ENCODE assay signal across 20 cellular contexts in genomic region chr1:43309626-43310025, GRCh38. TPM values are rescaled to one million over a fixed set of nuclear protein-coding genes. Genes with fewer than 3 reads are reported as not detected.
A peak's percentile ranks its signal among the peaks of the same experiment; 100 is the strongest.
DNase-seq lines count a peak whose midpoint lies in the region; ATAC-seq and TF ChIP-seq lines count a peak whose summit lies in the region.
"Had no signal": no experiment of that assay in that cellular context is flagged by ENCODE, and none has a peak within 500 bp of the region (broad histone marks: within the 10 kb centered on the region; RNA-seq: fewer than 3 reads in every experiment).

No MANE protein-coding gene starts in this region.

- no peaks in the 10 kb centered on the region for H3K36me3 ChIP-seq in SK-N-SH (replicated peaks in 1 of 2; ENCODE audit: control insufficient read depth in 1 of 2, insufficient read depth in 2 of 2, low read length in 1 of 2)
- H3K36me3 ChIP-seq in RWPE2 (ENCODE audit: low read depth): no peaks in the 10 kb centered on the region
- H3K36me3 ChIP-seq in neuronal stem cell (replicated peaks in 1 of 2; ENCODE audit: control insufficient read depth in 2 of 2, insufficient read depth in 2 of 2, low read length in 2 of 2): no peaks in the 10 kb centered on the region
- no peaks in the 10 kb centered on the region for H3K36me3 ChIP-seq in effector memory CD4-positive, alpha-beta T cell (ENCODE audit: control insufficient read depth, insufficient read depth, low read length)
- no peaks in the 10 kb centered on the region for H3K36me3 ChIP-seq in suprapubic skin
- H3K36me3 ChIP-seq: HAP-1 had no signal

- no peak for TF ChIP-seq RAD21 in SK-N-SH (IDR thresholded peaks at IDR 0.05; ENCODE audit: low read length)

- H2BK15ac ChIP-seq in neuronal stem cell (ENCODE audit: low read length): peak overlapping the region; percentile 80

- TF ChIP-seq CTCF in SK-N-SH (IDR thresholded peaks at IDR 0.05): no peak
- TF ChIP-seq CTCF in RWPE2 (IDR thresholded peaks at IDR 0.05; ENCODE audit: poor library complexity, severe bottlenecking): no peak
- no peak for TF ChIP-seq CTCF in suprapubic skin (IDR thresholded peaks at IDR 0.05)

- H3K79me1 ChIP-seq in neuronal stem cell (ENCODE audit: low read depth, low read length): no peaks in the 10 kb centered on the region

- H3K4me3 ChIP-seq in SK-N-SH (ENCODE audit: low read depth in 2 of 2, low read length in 1 of 2) (no peak overlapping the region), RWPE2 (ENCODE audit: severe bottlenecking) (no peak overlapping the region), neuronal stem cell (ENCODE audit: low read length in 2 of 2) (no peak overlapping the region), suprapubic skin (no peak overlapping the region)
- no peak overlapping the region for H3K4me3 ChIP-seq in effector memory CD4-positive, alpha-beta T cell (ENCODE audit: insufficient read depth, low read depth, low read length, poor library complexity, severe bottlenecking)
- H3K4me3 ChIP-seq: BLaER1 treated with 17β-estradiol and CSF1 and Interleukin-3, amounts not matched to agents 10 nM and 100 nM; HAP-1 had no signal

- no peak overlapping the region for H4K91ac ChIP-seq in neuronal stem cell (ENCODE audit: low read depth, low read length, poor library complexity)

- no peak overlapping the region for H2BK120ac ChIP-seq in neuronal stem cell (ENCODE audit: low read depth, low read length)

- ATAC-seq in SK-N-SH treated with all-trans-retinoic acid at 6 μM for 48 hours: peak; percentile 59
- ATAC-seq in RWPE2 (ENCODE audit: low read depth): peak; percentile 69; the same call in 2 of the 3 replicates
- ATAC-seq in left lobe of liver: no peak
- ATAC-seq: Panc1 had no signal

- H3K9ac ChIP-seq in SK-N-SH (no peak overlapping the region), neuronal stem cell (ENCODE audit: low read depth, low read length, poor library complexity) (no peak overlapping the region)
- H3K9ac ChIP-seq: BLaER1 treated with 17β-estradiol and CSF1 and Interleukin-3, amounts not matched to agents 10 nM and 100 nM had no signal

- H3K4me2 ChIP-seq in SK-N-SH (no peak overlapping the region), neuronal stem cell (ENCODE audit: insufficient read depth, low read length, poor library complexity, severe bottlenecking) (no peak overlapping the region)
- H3K4me2 ChIP-seq: BLaER1 treated with 17β-estradiol and CSF1 and Interleukin-3, amounts not matched to agents 10 nM and 100 nM had no signal

- DNase-seq in SK-N-SH (no peak), RWPE2 (ENCODE audit: low spot score) (no peak), neuronal stem cell (ENCODE audit: low spot score) (no peak), suprapubic skin (ENCODE audit: low spot score in 2 of 2) (no peak), SIG-M5 treated with dmso at 0.1 percent for 504 hours (lab: John Stamatoyannopoulos, UW; ENCODE audit: unreplicated experiment) (no peak), left lobe of liver (ENCODE audit: low spot score) (no peak)
- DNase-seq in effector memory CD4-positive, alpha-beta T cell: no peak
- DNase-seq: KG1, NCI-H1105 treated with DMSO at 0.1 percent for 48 hours, NCI-H187, NCI-H446 treated with DMSO at 0.1 percent for 48 hours, NCI-H774, SHP77, SW 1271 had no signal

- POLR2A ChIA-PET in SK-N-SH (lab: Yijun Ruan, JAX): no interaction called here

- no peak overlapping the region for H2BK12ac ChIP-seq in neuronal stem cell (ENCODE audit: low read length)

- no peaks in the 10 kb centered on the region for H3K9me2 ChIP-seq in SK-N-SH

- no peak overlapping the region for H3K14ac ChIP-seq in neuronal stem cell (ENCODE audit: low read length)

- no peak for TF ChIP-seq POLR2A in suprapubic skin (IDR thresholded peaks at IDR 0.05)

- H3K9me3 ChIP-seq in SK-N-SH: no peaks in the 10 kb centered on the region
- H3K9me3 ChIP-seq in RWPE2 (ENCODE audit: severe bottlenecking): no peaks in the 10 kb centered on the region
- H3K9me3 ChIP-seq in neuronal stem cell (replicated peaks in 1 of 2; ENCODE audit: control insufficient read depth in 2 of 2, insufficient read depth in 1 of 2, low read depth in 1 of 2, low read length in 2 of 2): no peaks in the 10 kb centered on the region
- H3K9me3 ChIP-seq in effector memory CD4-positive, alpha-beta T cell (ENCODE audit: control insufficient read depth, low read length): no peaks in the 10 kb centered on the region
- no peaks in the 10 kb centered on the region for H3K9me3 ChIP-seq in suprapubic skin
- H3K9me3 ChIP-seq: BLaER1 treated with 17β-estradiol and CSF1 and Interleukin-3, amounts not matched to agents 10 nM and 100 nM; HAP-1 had no signal

- WGBS in SK-N-SH (ENCODE audit: low lambda C conversion rate): 33% methylated on average over 4 of the region's 5 CpGs
- no CpG with 5 or more reads among the region's 5 CpGs for WGBS in neuronal stem cell (ENCODE audit: extremely low coverage in 2 of 2, insufficient read length in 2 of 2, insufficient replicate concordance in 1 of 2), 2 donors
- WGBS in suprapubic skin: 77% methylated on average over 4 of the region's 5 CpGs

- H3K27ac ChIP-seq in SK-N-SH (ENCODE audit: low read depth in 2 of 2, low read length in 1 of 2) (no peak overlapping the region), RWPE2 (ENCODE audit: poor library complexity, severe bottlenecking) (no peak overlapping the region), neuronal stem cell (replicated peaks; ENCODE audit: low read length) (no peak overlapping the region), suprapubic skin (no peak overlapping the region)
- no peak overlapping the region for H3K27ac ChIP-seq in effector memory CD4-positive, alpha-beta T cell (ENCODE audit: insufficient read depth, low read length, poor library complexity, severe bottlenecking)
- H3K27ac ChIP-seq: 22Rv1; BLaER1 treated with 17β-estradiol and CSF1 and Interleukin-3, amounts not matched to agents 10 nM and 100 nM; HL-60 had no signal

- no peak overlapping the region for H2AFZ ChIP-seq in SK-N-SH (ENCODE audit: low read depth)
- no peak overlapping the region for H2AFZ ChIP-seq in neuronal stem cell (ENCODE audit: low read length)

- no peaks in the 10 kb centered on the region for H3K27me3 ChIP-seq in SK-N-SH (ENCODE audit: insufficient read depth)
- H3K27me3 ChIP-seq in RWPE2 (ENCODE audit: insufficient read depth, poor library complexity, severe bottlenecking): no peaks in the 10 kb centered on the region
- no peaks in the 10 kb centered on the region for H3K27me3 ChIP-seq in neuronal stem cell (ENCODE audit: control insufficient read depth in 3 of 3, insufficient read depth in 3 of 3, low read depth in 1 of 3, low read length in 3 of 3)
- H3K27me3 ChIP-seq in effector memory CD4-positive, alpha-beta T cell (replicated peaks; ENCODE audit: control insufficient read depth, insufficient read depth, low read length, poor library complexity, severe bottlenecking): no peaks in the 10 kb centered on the region
- no peaks in the 10 kb centered on the region for H3K27me3 ChIP-seq in suprapubic skin
- H3K27me3 ChIP-seq: BLaER1 treated with 17β-estradiol and CSF1 and Interleukin-3, amounts not matched to agents 10 nM and 100 nM had no signal

- H2AK5ac ChIP-seq in neuronal stem cell (ENCODE audit: low read depth, low read length): no peak overlapping the region

- no peak overlapping the region for H3K18ac ChIP-seq in neuronal stem cell (ENCODE audit: low read length)

- H4K20me1 ChIP-seq in SK-N-SH (ENCODE audit: insufficient read depth): no peaks in the 10 kb centered on the region
- H4K20me1 ChIP-seq: BLaER1 treated with 17β-estradiol and CSF1 and Interleukin-3, amounts not matched to agents 10 nM and 100 nM had no signal

- H3K4me1 ChIP-seq in SK-N-SH (ENCODE audit: control insufficient read depth in 1 of 2, insufficient read depth in 2 of 2, low read depth in 1 of 2, low read length in 1 of 2) (no peaks in the 10 kb centered on the region), RWPE2 (ENCODE audit: insufficient read depth, poor library complexity, severe bottlenecking) (no peaks in the 10 kb centered on the region), neuronal stem cell (ENCODE audit: control insufficient read depth in 2 of 2, insufficient read depth in 1 of 2, low read depth in 1 of 2, low read length in 2 of 2) (no peaks in the 10 kb centered on the region), suprapubic skin (no peaks in the 10 kb centered on the region)
- no peaks in the 10 kb centered on the region for H3K4me1 ChIP-seq in effector memory CD4-positive, alpha-beta T cell (ENCODE audit: control insufficient read depth, insufficient read depth, low read length, poor library complexity, severe bottlenecking)
- H3K4me1 ChIP-seq: HAP-1 had no signal

- H3K4ac ChIP-seq in neuronal stem cell (ENCODE audit: low read length): no peak overlapping the region

- no peaks in the 10 kb centered on the region for H3K79me2 ChIP-seq in SK-N-SH (ENCODE audit: insufficient read depth)

- CTCF ChIA-PET in SK-N-SH (lab: Yijun Ruan, JAX): interaction anchor here (1.0 kb wide), 1 partner anchor 83 kb away, joined by 3 read pairs; no protein-coding TSS in a partner anchor

- H3K23ac ChIP-seq in neuronal stem cell (ENCODE audit: low read depth, low read length, poor library complexity): peak overlapping the region; percentile 40

- no peak overlapping the region for H4K8ac ChIP-seq in neuronal stem cell (ENCODE audit: low read depth, low read length)

- H2BK5ac ChIP-seq in neuronal stem cell (ENCODE audit: low read length): no peak overlapping the region

- no peak for TF ChIP-seq EP300 in SK-N-SH (IDR thresholded peaks at IDR 0.05; ENCODE audit: borderline replicate concordance in 1 of 2, low read depth in 1 of 2, low read length in 1 of 2)
- TF ChIP-seq EP300 in suprapubic skin (IDR thresholded peaks at IDR 0.05): no peak

- H3F3A ChIP-seq in SK-N-SH (replicated peaks; ENCODE audit: insufficient read depth): no peaks in the 10 kb centered on the region

RNA-seq across cellular contexts. Expression of gene TIE1, which starts 8.8 kb away (rescaled TPM):
- 0.81 and 1.6 TPM in 2 replicates for polyA plus RNA-seq in SK-N-SH (2012; rRNA removed)
- polyA plus RNA-seq in SK-N-SH (2012; cell fraction: cytosol; rRNA removed): 0.89 and 1.5 TPM in 2 replicates
- 1.6 and 2.4 TPM in 2 replicates for polyA plus RNA-seq in SK-N-SH (2012; cell fraction: nucleus; rRNA removed)
- 0.10 TPM for polyA plus RNA-seq in neuronal stem cell (2013, experiment 1 of 2)
- 0.14 TPM for polyA plus RNA-seq in neuronal stem cell (2013, experiment 2 of 2)
- 10 to 100 TPM in 3 of 4 donors, 1 to 10 TPM in 1; 5.4 to 19.0 (median 11.3) TPM for total RNA-seq in suprapubic skin
- 8.5 TPM for total RNA-seq in left lobe of liver

RNA-seq across cellular contexts. Expression of gene C1orf210, which starts 24.2 kb away (rescaled TPM):
- polyA plus RNA-seq in SK-N-SH (2012; rRNA removed): not detected in 2 replicates
- polyA plus RNA-seq in SK-N-SH (2012; cell fraction: cytosol; rRNA removed): not detected in 2 replicates
- polyA plus RNA-seq in SK-N-SH (2012; cell fraction: nucleus; rRNA removed): not detected in 2 replicates
- 0.03 TPM for polyA plus RNA-seq in neuronal stem cell (2013, experiment 1 of 2)
- polyA plus RNA-seq in neuronal stem cell (2013, experiment 2 of 2): 0.10 TPM
- total RNA-seq in suprapubic skin: 10 to 100 TPM in 3 of 4 donors, 1 to 10 TPM in 1; 4.3 to 20.9 (median 16.0) TPM
- total RNA-seq in left lobe of liver: 2.6 TPM

RNA-seq across cellular contexts. Expression of gene MPL, which starts 28.0 kb away (rescaled TPM):
- not detected in 2 replicates for polyA plus RNA-seq in SK-N-SH (2012; rRNA removed)
- not detected in 2 replicates for polyA plus RNA-seq in SK-N-SH (2012; cell fraction: cytosol; rRNA removed)
- not detected in 2 replicates for polyA plus RNA-seq in SK-N-SH (2012; cell fraction: nucleus; rRNA removed)
- not detected for polyA plus RNA-seq in neuronal stem cell (2013, experiment 1 of 2)
- not detected for polyA plus RNA-seq in neuronal stem cell (2013, experiment 2 of 2)
- not detected for total RNA-seq in suprapubic skin
- total RNA-seq in left lobe of liver: 0.15 TPM

RNA-seq across cellular contexts. Expression of gene TMEM125, which starts 39.8 kb away (rescaled TPM):
- polyA plus RNA-seq in SK-N-SH (2012; rRNA removed): not detected in 2 replicates
- not detected in 2 replicates for polyA plus RNA-seq in SK-N-SH (2012; cell fraction: cytosol; rRNA removed)
- not detected in 2 replicates for polyA plus RNA-seq in SK-N-SH (2012; cell fraction: nucleus; rRNA removed)
- 0.25 TPM for polyA plus RNA-seq in neuronal stem cell (2013, experiment 1 of 2)
- polyA plus RNA-seq in neuronal stem cell (2013, experiment 2 of 2): 0.21 TPM
- total RNA-seq in suprapubic skin (10 to 100 TPM in 2 of 4 donors, 1 to 10 TPM in 2; 5.7 to 27.1 (median 14.8) TPM), left lobe of liver (0.45 TPM)

RNA-seq across cellular contexts. Expression of gene CDC20, which starts 49.2 kb away (rescaled TPM):
- polyA plus RNA-seq in SK-N-SH (2012; rRNA removed): 56.1 and 82.7 TPM in 2 replicates
- 36.0 and 52.4 TPM in 2 replicates for polyA plus RNA-seq in SK-N-SH (2012; cell fraction: cytosol; rRNA removed)
- 56.6 and 58.4 TPM in 2 replicates for polyA plus RNA-seq in SK-N-SH (2012; cell fraction: nucleus; rRNA removed)
- 166 TPM for polyA plus RNA-seq in neuronal stem cell (2013, experiment 1 of 2)
- polyA plus RNA-seq in neuronal stem cell (2013, experiment 2 of 2): 165 TPM
- total RNA-seq in suprapubic skin: 10 to 100 TPM in 1 of 4 donors, 1 to 10 TPM in 3; 5.8 to 11.6 (median 7.8) TPM
- 0.78 TPM for total RNA-seq in left lobe of liver
